ENCODE assay signal across 8 cellular contexts in the genomic region with DNA sequence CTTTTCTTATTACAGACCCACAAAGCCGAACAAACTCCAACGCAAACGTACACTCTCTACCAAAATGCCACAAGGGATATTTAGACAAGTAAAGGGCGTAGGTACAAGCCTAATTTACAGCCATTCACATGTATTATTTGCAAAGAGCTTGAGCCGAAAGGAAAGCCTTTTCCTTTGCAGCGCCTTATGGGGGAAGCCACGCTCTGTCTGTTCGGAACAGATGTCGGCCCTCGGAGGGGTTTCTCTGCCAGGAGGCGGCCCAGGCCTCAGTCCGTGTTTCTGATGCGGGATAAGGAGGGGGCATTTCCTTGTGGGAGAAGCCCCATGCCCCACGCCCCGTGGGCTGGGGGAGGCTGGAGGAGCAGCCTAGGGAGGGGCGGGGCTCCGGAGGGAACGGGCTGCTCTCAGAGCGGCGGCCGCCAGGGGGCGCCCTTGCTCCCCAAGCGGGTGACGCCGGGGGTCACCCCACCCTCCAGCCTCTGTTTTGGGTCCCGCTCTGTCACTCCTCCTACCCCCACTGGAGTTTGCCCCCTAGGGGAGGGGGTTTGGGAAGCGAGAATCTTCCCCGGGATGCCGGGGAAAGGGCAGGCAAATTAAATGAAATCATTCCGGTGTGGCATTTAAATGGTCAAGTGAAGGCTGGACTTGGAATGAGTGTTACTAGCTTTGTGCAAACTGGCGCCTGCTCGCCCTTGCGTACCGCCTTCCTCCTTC. TPM values are rescaled to one million over a fixed set of nuclear protein-coding genes. Genes with fewer than 3 reads are reported as not detected.
DNase-seq lines count a peak whose midpoint lies in the region; ATAC-seq, FAIRE-seq and TF ChIP-seq lines count a peak whose summit lies in the region.

No MANE protein-coding gene starts in this region.

- H3K27ac ChIP-seq in 22Rv1 (no peak overlapping the region), PC-9 (no peak overlapping the region)
- no peak overlapping the region for H3K27ac ChIP-seq in naive thymus-derived CD4-positive, alpha-beta T cell (ENCODE audit: low read depth, low read length)

- H3K79me2 ChIP-seq in PC-9 (ENCODE audit: low read depth) = no peaks in the 10 kb centered on the region

- peak; percentile 93 for ATAC-seq in HG03095 (IDR thresholded peaks at IDR 0.05; ENCODE audit: unreplicated experiment)
- peak; percentile 91 for ATAC-seq in naive thymus-derived CD4-positive, alpha-beta T cell
- peak; percentile 80 for ATAC-seq in stimulated activated effector memory CD8-positive, alpha-beta T cell treated with anti-CD3 and anti-CD28 coated beads, Interleukin-12 subunit alpha, Interleukin-12 subunit beta, amount 100 ng/mL, for 72 hours

- no peaks in the 10 kb centered on the region for H3K9me3 ChIP-seq in PC-9 (ENCODE audit: insufficient read depth, low read depth)
- no peaks in the 10 kb centered on the region for H3K9me3 ChIP-seq in naive thymus-derived CD4-positive, alpha-beta T cell (ENCODE audit: control insufficient read depth in 2 of 3, low read length in 3 of 3)

- CTCF ChIA-PET in PC-9 (lab: Charles Lee) = interaction anchor here (1.0 kb wide), 1 partner anchor 69 kb away, joined by 6 read pairs; no protein-coding TSS in a partner anchor
- CTCF ChIA-PET in naive thymus-derived CD4-positive, alpha-beta T cell (lab: Charles Lee) = interaction anchor here (0.7 kb wide), 1 partner anchor 1766 kb away, joined by 3 read pairs; no protein-coding TSS in a partner anchor

- intact Hi-C loops in PC-9 (cut with micrococcal nuclease; ENCODE audit: unreplicated experiment) = loop anchor here (10.0 kb wide), 1 partner anchor 81 kb away; no protein-coding TSS in a partner anchor
- intact Hi-C loops in naive thymus-derived CD4-positive, alpha-beta T cell (cut with micrococcal nuclease) = loop anchor here in 1 of 2 donors (5.0 to 10.0 kb wide), 2 partner anchors 878 to 1871 kb away; no protein-coding TSS in a partner anchor

- H3K4me3 Mint-ChIP-seq in naive thymus-derived CD4-positive, alpha-beta T cell = peak overlapping the region; percentile 66 to 82 (median 78)
- peak overlapping the region; percentile 36 for H3K4me3 Mint-ChIP-seq in stimulated activated effector memory CD8-positive, alpha-beta T cell treated with anti-CD3 and anti-CD28 coated beads, Interleukin-12 subunit alpha, Interleukin-12 subunit beta, amount 100 ng/mL, for 72 hours

- H3K4me3 ChIP-seq in PC-9 (peak overlapping the region; percentile 27; the same call in 1 of the 2 replicates), fibroblast of mammary gland (ENCODE audit: control insufficient read depth, low read depth, low read length) (peak overlapping the region; percentile 63)
- peak overlapping the region; percentile 53 for H3K4me3 ChIP-seq in naive thymus-derived CD4-positive, alpha-beta T cell (ENCODE audit: low read length)

- DNase-seq in GM18507 (ENCODE audit: extremely low spot score, insufficient read length, low read depth) = peak; percentile 59
- DNase-seq in PC-9 = peak in 1 of 2 experiments; percentile 52
- peak; percentile 41 for DNase-seq in activated T-helper 1 cell treated with Interleukin-2 at 50 U/mL for 16 hours (ENCODE audit: low read depth)
- DNase-seq in fibroblast of mammary gland (ENCODE audit: low read depth) = peak; percentile 55
- DNase-seq in naive thymus-derived CD4-positive, alpha-beta T cell = peak; percentile 33 to 80 (median 66)
- DNase-seq in stimulated activated effector memory CD8-positive, alpha-beta T cell treated with anti-CD3 and anti-CD28 coated beads, Interleukin-12 subunit alpha, Interleukin-12 subunit beta, amount 100 ng/mL, for 72 hours (ENCODE audit: low spot score in 2 of 2) = peak; percentile 66 to 84

- no peaks in the 10 kb centered on the region for H3F3A ChIP-seq in PC-9 (ENCODE audit: insufficient read depth, low read depth)

- no peaks in the 10 kb centered on the region for H3K36me3 Mint-ChIP-seq in naive thymus-derived CD4-positive, alpha-beta T cell
- H3K36me3 Mint-ChIP-seq in stimulated activated effector memory CD8-positive, alpha-beta T cell treated with anti-CD3 and anti-CD28 coated beads, Interleukin-12 subunit alpha, Interleukin-12 subunit beta, amount 100 ng/mL, for 72 hours = no peaks in the 10 kb centered on the region

- no peak overlapping the region for H3K27ac Mint-ChIP-seq in naive thymus-derived CD4-positive, alpha-beta T cell
- H3K27ac Mint-ChIP-seq in stimulated activated effector memory CD8-positive, alpha-beta T cell treated with anti-CD3 and anti-CD28 coated beads, Interleukin-12 subunit alpha, Interleukin-12 subunit beta, amount 100 ng/mL, for 72 hours = no peak overlapping the region

- no peak for FAIRE-seq in GM18507 (lab: Jason Lieb, UNC)

- H4K20me1 ChIP-seq in PC-9 (ENCODE audit: insufficient read depth) = no peaks in the 10 kb centered on the region

- H3K4me1 ChIP-seq in PC-9 (replicated peaks; ENCODE audit: insufficient read depth) = no peaks in the 10 kb centered on the region
- H3K4me1 ChIP-seq in naive thymus-derived CD4-positive, alpha-beta T cell (ENCODE audit: control insufficient read depth in 2 of 2, insufficient read depth in 2 of 2, low read length in 2 of 2) = peaks cover 0 to 4% of the 10 kb centered on the region in 2 donors

- TF ChIP-seq CTCF in 22Rv1 (IDR thresholded peaks at IDR 0.05) = peak; percentile 99
- peak; percentile 96 for TF ChIP-seq CTCF in PC-9 (conservative IDR thresholded peaks at IDR 0.05)
- peak; percentile 69 for TF ChIP-seq CTCF in fibroblast of mammary gland (conservative IDR thresholded peaks at IDR 0.05; ENCODE audit: control insufficient read depth, insufficient read depth, low read depth, low read length)

- no TSS peak for BruUV-seq in PC-9 (replicated peaks; lab: Mats Ljungman, UMichigan)

- POLR2A ChIA-PET in PC-9 (lab: Charles Lee; ENCODE audit: unreplicated experiment) = no interaction called here
- POLR2A ChIA-PET in naive thymus-derived CD4-positive, alpha-beta T cell (lab: Charles Lee) = no interaction called here

- no peaks in the 10 kb centered on the region for H3K27me3 ChIP-seq in PC-9 (ENCODE audit: insufficient read depth, low read depth)
- no peaks in the 10 kb centered on the region for H3K27me3 ChIP-seq in naive thymus-derived CD4-positive, alpha-beta T cell (ENCODE audit: control insufficient read depth in 2 of 2, insufficient read depth in 2 of 2, low read length in 2 of 2)

- no peak overlapping the region for H2AFZ ChIP-seq in PC-9

- H3K9me2 ChIP-seq in PC-9 (ENCODE audit: insufficient read depth) = no peaks in the 10 kb centered on the region

- peak overlapping the region; percentile 42 for H3K4me2 ChIP-seq in PC-9

- no peaks in the 10 kb centered on the region for H3K9me3 Mint-ChIP-seq in naive thymus-derived CD4-positive, alpha-beta T cell
- H3K9me3 Mint-ChIP-seq in stimulated activated effector memory CD8-positive, alpha-beta T cell treated with anti-CD3 and anti-CD28 coated beads, Interleukin-12 subunit alpha, Interleukin-12 subunit beta, amount 100 ng/mL, for 72 hours = no peaks in the 10 kb centered on the region

- peaks cover 44 to 84% (median 74%) of the 10 kb centered on the region in 5 donors for H3K27me3 Mint-ChIP-seq in naive thymus-derived CD4-positive, alpha-beta T cell

- peaks cover 0 to 38% (median 28%) of the 10 kb centered on the region in 7 donors for H3K4me1 Mint-ChIP-seq in naive thymus-derived CD4-positive, alpha-beta T cell
- H3K4me1 Mint-ChIP-seq in stimulated activated effector memory CD8-positive, alpha-beta T cell treated with anti-CD3 and anti-CD28 coated beads, Interleukin-12 subunit alpha, Interleukin-12 subunit beta, amount 100 ng/mL, for 72 hours = peaks cover 16% of the 10 kb centered on the region

- H3K36me3 ChIP-seq in PC-9 (ENCODE audit: low read depth) = no peaks in the 10 kb centered on the region
- no peaks in the 10 kb centered on the region for H3K36me3 ChIP-seq in naive thymus-derived CD4-positive, alpha-beta T cell (ENCODE audit: control insufficient read depth in 2 of 3, insufficient read depth in 3 of 3, low read length in 3 of 3)

RNA-seq across cellular contexts. Expression of a gene that starts 2.9 kb away (rescaled TPM):
- total RNA-seq in PC-9 (2021) = not detected in 2 replicates
- not detected for total RNA-seq in naive thymus-derived CD4-positive, alpha-beta T cell
- polyA plus RNA-seq in naive thymus-derived CD4-positive, alpha-beta T cell = not detected
